ENCODE assay signal across 8 cellular contexts in the genomic region with DNA sequence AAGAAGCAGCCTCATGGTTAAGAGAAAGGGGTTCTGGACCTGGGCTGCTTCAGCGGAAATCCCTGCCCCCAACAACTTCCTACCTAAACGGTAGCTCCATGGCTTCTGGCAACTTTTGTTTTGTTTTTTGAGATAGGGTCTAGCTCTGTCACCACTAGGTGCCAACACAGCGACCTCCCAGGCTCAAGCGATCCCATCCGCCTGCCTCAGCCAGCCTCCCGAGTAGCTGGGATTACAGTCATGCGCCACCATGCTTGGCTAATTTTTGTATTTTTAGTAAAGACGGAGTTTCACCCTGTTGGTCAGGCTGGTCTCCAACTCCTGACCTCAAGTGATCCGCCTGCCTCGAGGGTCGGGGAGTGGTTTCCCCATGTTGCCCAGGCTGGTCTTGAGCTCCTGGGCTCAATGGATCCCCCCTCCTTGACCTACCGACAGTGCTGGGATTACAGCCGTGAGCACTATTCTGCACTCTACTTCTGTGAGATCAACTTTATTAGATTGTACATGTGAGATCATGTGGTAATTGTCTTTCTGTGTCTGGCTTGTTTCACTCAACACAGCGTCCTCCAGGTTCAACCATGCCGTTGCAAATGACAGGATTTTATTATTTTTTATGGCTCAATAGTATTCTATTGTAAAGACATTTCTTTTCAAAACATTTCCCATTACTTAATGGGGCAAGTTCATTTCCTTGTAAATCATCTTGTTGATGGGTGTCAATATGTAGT. TPM values are rescaled to one million over a fixed set of nuclear protein-coding genes. Genes with fewer than 3 reads are reported as not detected.
DNase-seq lines count a peak whose midpoint lies in the region; ATAC-seq and TF ChIP-seq lines count a peak whose summit lies in the region.

No MANE protein-coding gene starts in this region.

- peak; percentile 31 for TF ChIP-seq POLR2A in GM18505 (IDR thresholded peaks at IDR 0.05; ENCODE audit: borderline replicate concordance, extremely low read depth, insufficient read depth, insufficient read length)
- no peak for TF ChIP-seq POLR2A in body of pancreas (IDR thresholded peaks at IDR 0.05)
- no peak for TF ChIP-seq POLR2A in lower leg skin (IDR thresholded peaks at IDR 0.05)
- TF ChIP-seq POLR2A in transverse colon (IDR thresholded peaks at IDR 0.05), result no peak

- H3K4me1 ChIP-seq in body of pancreas, result peaks cover 13% of the 10 kb centered on the region
- H3K4me1 ChIP-seq in transverse colon, result peaks cover 9 to 25% (median 12%) of the 10 kb centered on the region in 4 donors

- H3K4me3 ChIP-seq in body of pancreas (peak overlapping the region in 1 of 2 donors; percentile 73), lower leg skin (ENCODE audit: low read depth, poor library complexity, severe bottlenecking) (peak overlapping the region; percentile 95), transverse colon (peak overlapping the region in 3 of 4 donors; percentile 46 to 75 (median 72))

- H3K27ac ChIP-seq in body of pancreas (no peak overlapping the region), transverse colon (no peak overlapping the region)

- DNase-seq in HuH-7 (ENCODE audit: low spot score), result peak; percentile 12
- DNase-seq in body of pancreas, result peak in 3 of 4 donors; percentile 5 to 14 (median 11)
- no peak for DNase-seq in lower leg skin (ENCODE audit: low spot score in 2 of 2)
- peak; percentile 11 for DNase-seq in transverse colon
- no peak for DNase-seq in left colon
- DNase-seq in NCI-H774 (lab: John Stamatoyannopoulos, UW), result no peak
- DNase-seq in SKM-1 (lab: John Stamatoyannopoulos, UW; ENCODE audit: unreplicated experiment), result no peak

- H3K9me3 ChIP-seq in body of pancreas, result no peaks in the 10 kb centered on the region
- no peaks in the 10 kb centered on the region for H3K9me3 ChIP-seq in transverse colon

- no peak for TF ChIP-seq EP300 in transverse colon (IDR thresholded peaks at IDR 0.05; ENCODE audit: low read depth)

- no peaks in the 10 kb centered on the region for H3K36me3 ChIP-seq in body of pancreas (replicated peaks in 1 of 2; ENCODE audit: insufficient read depth in 1 of 2, low read depth in 2 of 2)
- no peaks in the 10 kb centered on the region for H3K36me3 ChIP-seq in transverse colon

- intact Hi-C loops in body of pancreas (cut with DNase I), result no loop called here
- intact Hi-C loops in lower leg skin (cut with DNase I; ENCODE audit: low total_unique reads), result no loop called here
- intact Hi-C loops in transverse colon (cut with DNase I; ENCODE audit: low total_unique reads), result no loop called here
- intact Hi-C loops in left colon (cut with DNase I, micrococcal nuclease), result no loop called here

- ATAC-seq in GM18505 (IDR thresholded peaks at IDR 0.05; ENCODE audit: unreplicated experiment) (no peak), body of pancreas (no peak), left colon (no peak)

- WGBS in body of pancreas, 2 donors, result 33 to 41% methylated on average over 15 of the region's 15 CpGs
- 44 to 47% methylated on average over 15 of the region's 15 CpGs for WGBS in lower leg skin, 2 donors
- WGBS in transverse colon (ENCODE audit: low coverage in 1 of 2), 2 donors, result 55 to 68% methylated on average over 6 to 15 of the region's 15 CpGs

- in situ Hi-C loops in transverse colon (cut with MboI; ENCODE audit: low pct_ligation_motif_present in 1 of 4, low pct_unique_long_range_greater_than_20kb in 1 of 4, low sequenced_read_pairs in 3 of 4), result no loop called here

- TF ChIP-seq CTCF in body of pancreas (IDR thresholded peaks at IDR 0.05) (no peak), lower leg skin (IDR thresholded peaks at IDR 0.05) (no peak), transverse colon (IDR thresholded peaks at IDR 0.05) (no peak)

- H3K27me3 ChIP-seq in body of pancreas, result no peaks in the 10 kb centered on the region
- H3K27me3 ChIP-seq in transverse colon, result no peaks in the 10 kb centered on the region

RNA-seq across cellular contexts. Expression of a gene that starts 1.3 kb away (rescaled TPM):
- total RNA-seq in body of pancreas (1 to 10 TPM; 3.3 to 8.6 TPM), lower leg skin (10 to 100 TPM in 2 of 4 donors, 1 to 10 TPM in 2; 6.1 to 10.7 (median 8.7) TPM), transverse colon (1 to 10 TPM; 2.0 to 7.9 (median 4.2) TPM), left colon (1 to 10 TPM; 4.9 to 5.7 TPM)

RNA-seq across cellular contexts. Expression of a gene that starts 56.9 kb away (rescaled TPM):
- total RNA-seq in body of pancreas, result not detected
- total RNA-seq in lower leg skin, result under 1 TPM in 2 of 4 donors, not detected in 2; 0.10 to 0.13 TPM
- total RNA-seq in transverse colon, result not detected
- under 1 TPM in 1 of 2 donors, not detected in 1; 0.06 TPM for total RNA-seq in left colon

Comparison
In these comparisons a context has a peak if more than half of its experiments do, and no peak if none do; other contexts are left out.
1. DNase-seq: peak in HuH-7 (single experiment), body of pancreas (3 of 4) and transverse colon (single experiment); none in lower leg skin (0 of 2), left colon (0 of 2), NCI-H774 (single experiment) and SKM-1 (single experiment).